ENCODE assay signal across 14 cellular contexts in the genomic region with DNA sequence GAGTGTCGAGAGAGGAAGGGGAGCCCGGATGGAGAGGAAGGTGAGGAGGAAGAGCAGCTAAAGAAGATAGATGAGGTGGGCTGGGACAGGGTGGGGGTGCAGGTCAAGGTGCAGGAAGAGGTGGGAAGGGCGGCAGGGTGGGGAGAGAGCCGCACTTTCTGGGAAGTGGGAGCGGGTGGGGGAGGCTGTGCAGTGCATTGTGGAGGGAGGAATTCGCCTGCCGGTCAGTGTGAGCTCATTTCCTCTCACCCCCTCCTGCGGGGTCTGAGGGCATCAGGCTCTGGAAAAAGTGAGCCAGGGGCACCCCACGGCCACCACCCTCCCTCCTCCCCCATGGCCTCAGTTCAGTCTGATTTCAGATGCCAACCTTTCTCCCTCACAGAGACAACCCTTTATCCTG. TPM values are rescaled to one million over a fixed set of nuclear protein-coding genes. Genes with fewer than 3 reads are reported as not detected.
A peak's percentile ranks its signal among the peaks of the same experiment; 100 is the strongest.
DNase-seq lines count a peak whose midpoint lies in the region; ATAC-seq and TF ChIP-seq lines count a peak whose summit lies in the region.
"Had no signal": no experiment of that assay in that cellular context is flagged by ENCODE, and none has a peak within 500 bp of the region (broad histone marks: within the 10 kb centered on the region; RNA-seq: fewer than 3 reads in every experiment).

No MANE protein-coding gene starts in this region.

- TF ChIP-seq POLR2A in tibial nerve (IDR thresholded peaks at IDR 0.05): no peak

- H3K4me1 Mint-ChIP-seq in endodermal cell (peaks cover 7% of the 10 kb centered on the region), mesothelial cell of epicardium (peaks cover 58% of the 10 kb centered on the region)

- H3K4me3 ChIP-seq in NT2/D1 (ENCODE audit: insufficient read length, low read depth): no peak overlapping the region
- no peak overlapping the region for H3K4me3 ChIP-seq in endodermal cell (ENCODE audit: low read length)
- no peak overlapping the region for H3K4me3 ChIP-seq in tibial nerve

- WGBS in endodermal cell (ENCODE audit: insufficient coverage in 1 of 2, insufficient read length in 1 of 2), 2 experiments: 59 to 80% methylated on average over 1 to 6 of the region's 9 CpGs
- 28 to 34% methylated on average over 9 of the region's 9 CpGs for WGBS in tibial nerve, 2 donors

- H3K9ac ChIP-seq in NT2/D1 (ENCODE audit: insufficient read length, low read depth) (peak overlapping the region; percentile 13), endodermal cell (ENCODE audit: extremely low read depth, low read length, poor library complexity, severe bottlenecking) (no peak overlapping the region)

- H3K27ac ChIP-seq in endodermal cell (ENCODE audit: low read depth, low read length) (no peak overlapping the region), tibial nerve (peak overlapping the region; percentile 8 to 99 (median 89))

- peaks cover 9% of the 10 kb centered on the region for H3K27me3 ChIP-seq in NT2/D1 (ENCODE audit: insufficient read depth, insufficient read length)
- peaks cover 49% of the 10 kb centered on the region for H3K27me3 ChIP-seq in endodermal cell (ENCODE audit: control insufficient read depth, insufficient read depth, low read length, poor library complexity, severe bottlenecking)
- H3K27me3 ChIP-seq in tibial nerve: no peaks in the 10 kb centered on the region

- H3K36me3 ChIP-seq in NT2/D1 (ENCODE audit: insufficient read depth, insufficient read length, low read length) (peaks cover under 1% of the 10 kb centered on the region), endodermal cell (ENCODE audit: control insufficient read depth, insufficient read depth, low read length) (no peaks in the 10 kb centered on the region), tibial nerve (no peaks in the 10 kb centered on the region)

- TF ChIP-seq EP300 in tibial nerve (IDR thresholded peaks at IDR 0.05): peak in 1 of 2 donors; percentile 49

- no peak for DNase-seq in NT2/D1 (ENCODE audit: low read depth, low spot score)
- peak; percentile 65 for DNase-seq in endodermal cell
- no peak for DNase-seq in mesothelial cell of epicardium (ENCODE audit: low spot score in 2 of 2, unreplicated experiment in 2 of 2)
- DNase-seq in tibial nerve (ENCODE audit: low spot score in 2 of 2): no peak
- DNase-seq in NCI-H2029 (lab: John Stamatoyannopoulos, UW): no peak
- DNase-seq in activated effector memory CD4-positive, alpha-beta T cell treated with Interleukin-2 at 50 U/mL for 16 hours: no peak
- no peak for DNase-seq in HUDEP-2 (lab: John Stamatoyannopoulos, UW; ENCODE audit: unreplicated experiment in 76 of 76)
- DNase-seq: activated CD4-positive, alpha-beta T cell treated with anti-CD3 and anti-CD28 coated beads, Interleukin-2, amount 50 U/mL, for 1 hour; Caco-2; effector CD4-positive, alpha-beta T cell; T-helper 1 cell had no signal

- no peaks in the 10 kb centered on the region for H3K9me3 Mint-ChIP-seq in endodermal cell
- H3K9me3 Mint-ChIP-seq in mesothelial cell of epicardium: no peaks in the 10 kb centered on the region
- H3K9me3 Mint-ChIP-seq: activated naive CD4-positive, alpha-beta T cell treated with anti-CD3 and anti-CD28 coated beads, Interleukin-2, amount 50 U/mL, for 24 hours had no signal

- H3K9me3 ChIP-seq in NT2/D1 (ENCODE audit: insufficient read depth, low read length) (no peaks in the 10 kb centered on the region), endodermal cell (ENCODE audit: control insufficient read depth, low read length) (no peaks in the 10 kb centered on the region), tibial nerve (no peaks in the 10 kb centered on the region)
- H3K9me3 ChIP-seq: Caco-2 had no signal

- H3K4me1 ChIP-seq in NT2/D1 (ENCODE audit: insufficient read depth, insufficient read length): peaks cover 20% of the 10 kb centered on the region
- H3K4me1 ChIP-seq in endodermal cell (ENCODE audit: control insufficient read depth, insufficient read depth, low read length): no peaks in the 10 kb centered on the region
- peaks cover 0 to 82% (median 57%) of the 10 kb centered on the region in 4 donors for H3K4me1 ChIP-seq in tibial nerve
- H3K4me1 ChIP-seq: Caco-2 had no signal

- no peak for ATAC-seq in HG03439 (IDR thresholded peaks at IDR 0.05; ENCODE audit: unreplicated experiment)
- ATAC-seq: HCT116 had no signal

- no peaks in the 10 kb centered on the region for H3K36me3 Mint-ChIP-seq in endodermal cell (ENCODE audit: low read depth)
- H3K36me3 Mint-ChIP-seq in mesothelial cell of epicardium: no peaks in the 10 kb centered on the region
- H3K36me3 Mint-ChIP-seq: activated naive CD4-positive, alpha-beta T cell treated with anti-CD3 and anti-CD28 coated beads, Interleukin-2, amount 50 U/mL, for 24 hours had no signal

- H3K27me3 Mint-ChIP-seq in endodermal cell (ENCODE audit: insufficient read depth): peaks cover 67% of the 10 kb centered on the region
- H3K27me3 Mint-ChIP-seq in mesothelial cell of epicardium (ENCODE audit: low read depth): peaks cover 7% of the 10 kb centered on the region

- H3K27ac Mint-ChIP-seq in endodermal cell (no peak overlapping the region), mesothelial cell of epicardium (peak overlapping the region; percentile 24)

- H3K4me3 Mint-ChIP-seq in endodermal cell (no peak overlapping the region), mesothelial cell of epicardium (no peak overlapping the region)

- TF ChIP-seq CTCF in endodermal cell (conservative IDR thresholded peaks at IDR 0.05): no peak
- TF ChIP-seq CTCF in mesothelial cell of epicardium (IDR thresholded peaks at IDR 0.05; ENCODE audit: unreplicated experiment): no peak
- TF ChIP-seq CTCF in tibial nerve (IDR thresholded peaks at IDR 0.05): no peak

RNA-seq across cellular contexts. Expression of a gene that starts 2.5 kb away (rescaled TPM):
- total RNA-seq in endodermal cell (10 to 100 TPM in 1 of 2 donors, 1 to 10 TPM in 1; 9.4 to 18.0 TPM), mesothelial cell of epicardium (86.7 to 89.1 TPM (median 87.2 TPM) in 3 replicates), tibial nerve (10 to 100 TPM; 41.0 to 80.7 (median 65.7) TPM)
- polyA plus RNA-seq in endodermal cell (2013, experiment 1 of 2): 22.0 TPM
- 12.8 TPM for polyA plus RNA-seq in endodermal cell (2013, experiment 2 of 2)
